ENCODE assay signal across 11 cellular contexts in genomic region chr12:105025890-105026289, GRCh38. TPM values are rescaled to one million over a fixed set of nuclear protein-coding genes. Genes with fewer than 3 reads are reported as not detected.
DNase-seq lines count a peak whose midpoint lies in the region; ATAC-seq, FAIRE-seq and TF ChIP-seq lines count a peak whose summit lies in the region.
"Had no signal": no experiment of that assay in that cellular context is flagged by ENCODE, and none has a peak within 500 bp of the region (broad histone marks: within the 10 kb centered on the region; RNA-seq: fewer than 3 reads in every experiment).

No MANE protein-coding gene starts in this region.

- H3K36me3 ChIP-seq in mesenchymal stem cell (ENCODE audit: control insufficient read depth in 1 of 2, insufficient read depth in 2 of 2, low read depth in 1 of 2, low read length in 2 of 2) (peaks cover 3 to 67% of the 10 kb centered on the region in 2 experiments), uterus (no peaks in the 10 kb centered on the region)

- H3K23ac ChIP-seq in mesenchymal stem cell (ENCODE audit: low read length in 2 of 2) = no peak overlapping the region

- H3K4me2 ChIP-seq in mesenchymal stem cell (ENCODE audit: low read length, poor library complexity, severe bottlenecking) = no peak overlapping the region

- H2AFZ ChIP-seq in mesenchymal stem cell (ENCODE audit: low read depth, low read length) = no peak overlapping the region

- H3K4me3 ChIP-seq in mesenchymal stem cell (ENCODE audit: insufficient read depth in 1 of 2, low read depth in 1 of 2, low read length in 2 of 2) = no peak overlapping the region
- no peak overlapping the region for H3K4me3 ChIP-seq in uterus
- H3K4me3 ChIP-seq: SK-N-MC had no signal

- intact Hi-C loops in uterus (cut with DNase I; ENCODE audit: low total_unique reads) = no loop called here
- intact Hi-C loops in activated naive CD4-positive, alpha-beta T cell treated with anti-CD3 and anti-CD28 coated beads for 36 hours (cut with micrococcal nuclease) = no loop called here

- H3K27me3 ChIP-seq in mesenchymal stem cell (ENCODE audit: control insufficient read depth in 1 of 2, insufficient read depth in 1 of 2, low read length in 2 of 2) (no peaks in the 10 kb centered on the region), uterus (no peaks in the 10 kb centered on the region)

- H3K9me3 ChIP-seq in mesenchymal stem cell (ENCODE audit: control insufficient read depth, low read length) (no peaks in the 10 kb centered on the region), uterus (no peaks in the 10 kb centered on the region)

- no peak overlapping the region for H3K18ac ChIP-seq in mesenchymal stem cell (ENCODE audit: low read depth in 1 of 2, low read length in 2 of 2)

- no peak overlapping the region for H3K27ac Mint-ChIP-seq in activated naive CD4-positive, alpha-beta T cell treated with anti-CD3 and anti-CD28 coated beads for 36 hours
- H3K27ac Mint-ChIP-seq: dendritic cell treated with granulocyte-macrophage colony-stimulating factor and Interleukin-4, amounts not matched to agents 40 ng/mL and 50 ng/mL, for 4 days had no signal

- peak; percentile 29 for FAIRE-seq in endometrium (lab: Jason Lieb, UNC)
- FAIRE-seq: small intestine had no signal

- H3K4me1 ChIP-seq in mesenchymal stem cell (ENCODE audit: control insufficient read depth, insufficient read depth, low read depth, low read length) (no peaks in the 10 kb centered on the region), uterus (no peaks in the 10 kb centered on the region)

- no peaks in the 10 kb centered on the region for H3K9me3 Mint-ChIP-seq in activated naive CD4-positive, alpha-beta T cell treated with anti-CD3 and anti-CD28 coated beads for 36 hours
- H3K9me3 Mint-ChIP-seq: dendritic cell treated with granulocyte-macrophage colony-stimulating factor and Interleukin-4, amounts not matched to agents 40 ng/mL and 50 ng/mL, for 4 days had no signal

- no peak overlapping the region for H3K4ac ChIP-seq in mesenchymal stem cell (ENCODE audit: low read depth in 1 of 2, low read length in 2 of 2)

- no peak for TF ChIP-seq POLR2A in uterus (IDR thresholded peaks at IDR 0.05)

- H3K27me3 Mint-ChIP-seq in activated naive CD4-positive, alpha-beta T cell treated with anti-CD3 and anti-CD28 coated beads for 36 hours (ENCODE audit: low read depth) = no peaks in the 10 kb centered on the region
- H3K27me3 Mint-ChIP-seq: dendritic cell treated with granulocyte-macrophage colony-stimulating factor and Interleukin-4, amounts not matched to agents 40 ng/mL and 50 ng/mL, for 4 days had no signal

- H4K8ac ChIP-seq in mesenchymal stem cell (ENCODE audit: low read length) = no peak overlapping the region

- peaks cover 2% of the 10 kb centered on the region for H3K4me1 Mint-ChIP-seq in activated naive CD4-positive, alpha-beta T cell treated with anti-CD3 and anti-CD28 coated beads for 36 hours (ENCODE audit: low read depth)

- H4K91ac ChIP-seq in mesenchymal stem cell (ENCODE audit: low read length) = no peak overlapping the region

- H3K27ac ChIP-seq in mesenchymal stem cell (ENCODE audit: low read length, poor library complexity, severe bottlenecking) (no peak overlapping the region), uterus (peak overlapping the region; percentile 56 to 66)
- H3K27ac ChIP-seq: SK-N-MC had no signal

- no peak overlapping the region for H2BK12ac ChIP-seq in mesenchymal stem cell (ENCODE audit: low read length in 2 of 2)

- 67% methylated on average over 4 of the region's 5 CpGs for WGBS in mesenchymal stem cell

- CTCF ChIA-PET in activated naive CD4-positive, alpha-beta T cell treated with anti-CD3 and anti-CD28 coated beads for 36 hours (lab: Charles Lee) = no interaction called here

- no peak overlapping the region for H2AK5ac ChIP-seq in mesenchymal stem cell (ENCODE audit: low read length, severe bottlenecking)

- DNase-seq in NCI-H2029 (lab: John Stamatoyannopoulos, UW) = peak; percentile 65
- no peak for DNase-seq in mesenchymal stem cell
- DNase-seq in uterus = peak; percentile 59 to 61
- DNase-seq in activated naive CD4-positive, alpha-beta T cell treated with anti-CD3 and anti-CD28 coated beads for 36 hours = no peak
- DNase-seq: NCI-H1436, small intestine had no signal

- H3K14ac ChIP-seq in mesenchymal stem cell (ENCODE audit: low read length in 2 of 2) = no peak overlapping the region

- H3K79me1 ChIP-seq in mesenchymal stem cell (replicated peaks; ENCODE audit: low read length, poor library complexity, severe bottlenecking) = no peaks in the 10 kb centered on the region

- H2BK15ac ChIP-seq in mesenchymal stem cell (ENCODE audit: low read depth, poor library complexity, severe bottlenecking) = no peak overlapping the region

- no peak overlapping the region for H2BK120ac ChIP-seq in mesenchymal stem cell (ENCODE audit: low read depth, low read length)

- no peak for TF ChIP-seq CTCF in uterus (IDR thresholded peaks at IDR 0.05)

- H2BK5ac ChIP-seq in mesenchymal stem cell (ENCODE audit: low read depth, low read length, poor library complexity, severe bottlenecking) = no peak overlapping the region

- ATAC-seq in GM21717 (IDR thresholded peaks at IDR 0.05; ENCODE audit: unreplicated experiment) = no peak
- ATAC-seq in HG02798 (IDR thresholded peaks at IDR 0.05; ENCODE audit: poor library complexity, unreplicated experiment) = no peak

- H3K9ac ChIP-seq in mesenchymal stem cell (ENCODE audit: low read length) = peak overlapping the region; percentile 10

- H3K36me3 Mint-ChIP-seq in activated naive CD4-positive, alpha-beta T cell treated with anti-CD3 and anti-CD28 coated beads for 36 hours (ENCODE audit: low read depth) = no peaks in the 10 kb centered on the region

- no peak overlapping the region for H3K4me3 Mint-ChIP-seq in activated naive CD4-positive, alpha-beta T cell treated with anti-CD3 and anti-CD28 coated beads for 36 hours
- H3K4me3 Mint-ChIP-seq: dendritic cell treated with granulocyte-macrophage colony-stimulating factor and Interleukin-4, amounts not matched to agents 40 ng/mL and 50 ng/mL, for 4 days had no signal

RNA-seq across cellular contexts. Expression of gene NOPCHAP1, which starts 39.8 kb away (rescaled TPM):
- polyA plus RNA-seq in mesenchymal stem cell (2013, experiment 1 of 2) = 20.3 TPM
- polyA plus RNA-seq in mesenchymal stem cell (2013, experiment 2 of 2) = 21.5 TPM
- 10 to 100 TPM in 3 of 4 donors, 1 to 10 TPM in 1; 8.6 to 29.4 (median 14.5) TPM for total RNA-seq in uterus
- 10 to 100 TPM; 30.8 to 33.4 TPM for total RNA-seq in activated naive CD4-positive, alpha-beta T cell treated with anti-CD3 and anti-CD28 coated beads for 36 hours

RNA-seq across cellular contexts. Expression of gene ALDH1L2, which starts 58.4 kb away (rescaled TPM):
- polyA plus RNA-seq in mesenchymal stem cell (2013, experiment 1 of 2) = 37.3 TPM
- polyA plus RNA-seq in mesenchymal stem cell (2013, experiment 2 of 2) = 36.7 TPM
- 10 to 100 TPM in 1 of 4 donors, 1 to 10 TPM in 2, under 1 TPM in 1; 0.77 to 21.4 (median 3.0) TPM for total RNA-seq in uterus
- total RNA-seq in activated naive CD4-positive, alpha-beta T cell treated with anti-CD3 and anti-CD28 coated beads for 36 hours = 10 to 100 TPM; 12.2 to 14.3 TPM

Comparison
In these comparisons a context has a peak if more than half of its experiments do, and no peak if none do; other contexts are left out.
1. DNase-seq: peak in NCI-H2029 (single experiment) and uterus (2 of 2); none in mesenchymal stem cell (single experiment) and activated naive CD4-positive, alpha-beta T cell treated with anti-CD3 and anti-CD28 coated beads for 36 hours (single experiment).